In the genomic region with DNA sequence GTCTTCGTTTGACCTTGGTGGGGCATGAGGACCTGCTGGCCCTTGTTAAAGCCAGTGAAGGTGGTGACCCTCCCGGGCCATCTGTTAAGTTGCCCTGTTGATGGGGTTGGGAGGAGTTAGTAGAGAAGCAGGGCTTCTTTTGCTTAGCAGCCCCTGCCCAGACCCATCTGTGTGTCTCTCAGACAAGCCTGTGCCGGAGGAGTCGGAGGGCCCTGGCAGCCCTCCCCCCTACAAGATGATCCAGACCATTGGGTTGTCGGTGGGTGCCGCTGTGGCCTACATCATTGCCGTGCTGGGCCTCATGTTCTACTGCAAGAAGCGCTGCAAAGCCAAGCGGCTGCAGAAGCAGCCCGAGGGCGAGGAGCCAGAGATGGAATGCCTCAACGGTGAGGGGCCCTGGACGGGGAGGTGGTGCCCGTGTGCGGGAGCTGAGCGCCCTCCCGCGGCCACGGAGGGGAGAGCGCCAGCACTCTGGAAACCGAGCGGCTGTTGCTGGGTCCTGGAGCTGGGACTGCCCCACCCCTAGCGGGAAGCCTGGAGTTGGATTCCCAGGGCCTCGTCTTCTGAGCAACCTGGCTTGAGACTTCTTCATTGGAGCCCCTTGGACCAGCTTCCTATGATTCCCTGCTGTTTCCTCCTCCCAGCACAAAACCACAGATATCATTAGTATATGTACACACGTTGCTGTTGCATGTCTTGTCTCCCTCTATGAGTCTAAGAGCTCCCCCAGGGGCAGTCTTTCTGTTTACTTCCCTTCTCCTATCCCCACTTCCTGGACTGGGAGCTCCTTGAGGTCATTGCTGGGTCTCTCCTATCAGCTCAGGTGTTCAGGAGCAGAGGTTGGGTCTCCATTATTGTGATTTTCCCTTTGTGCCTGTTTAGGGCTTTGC, we compare ENCODE assay signal across 1 cellular context.
TF ChIP-seq lines count a peak whose summit lies in the region.

No MANE protein-coding gene starts in this region.

TF ChIP-seq in K562, 482 proteins besides CTCF, POLR2A, EP300 and RAD21 (continued from another document and continues in another):
- TF ChIP-seq, protein P1, sequence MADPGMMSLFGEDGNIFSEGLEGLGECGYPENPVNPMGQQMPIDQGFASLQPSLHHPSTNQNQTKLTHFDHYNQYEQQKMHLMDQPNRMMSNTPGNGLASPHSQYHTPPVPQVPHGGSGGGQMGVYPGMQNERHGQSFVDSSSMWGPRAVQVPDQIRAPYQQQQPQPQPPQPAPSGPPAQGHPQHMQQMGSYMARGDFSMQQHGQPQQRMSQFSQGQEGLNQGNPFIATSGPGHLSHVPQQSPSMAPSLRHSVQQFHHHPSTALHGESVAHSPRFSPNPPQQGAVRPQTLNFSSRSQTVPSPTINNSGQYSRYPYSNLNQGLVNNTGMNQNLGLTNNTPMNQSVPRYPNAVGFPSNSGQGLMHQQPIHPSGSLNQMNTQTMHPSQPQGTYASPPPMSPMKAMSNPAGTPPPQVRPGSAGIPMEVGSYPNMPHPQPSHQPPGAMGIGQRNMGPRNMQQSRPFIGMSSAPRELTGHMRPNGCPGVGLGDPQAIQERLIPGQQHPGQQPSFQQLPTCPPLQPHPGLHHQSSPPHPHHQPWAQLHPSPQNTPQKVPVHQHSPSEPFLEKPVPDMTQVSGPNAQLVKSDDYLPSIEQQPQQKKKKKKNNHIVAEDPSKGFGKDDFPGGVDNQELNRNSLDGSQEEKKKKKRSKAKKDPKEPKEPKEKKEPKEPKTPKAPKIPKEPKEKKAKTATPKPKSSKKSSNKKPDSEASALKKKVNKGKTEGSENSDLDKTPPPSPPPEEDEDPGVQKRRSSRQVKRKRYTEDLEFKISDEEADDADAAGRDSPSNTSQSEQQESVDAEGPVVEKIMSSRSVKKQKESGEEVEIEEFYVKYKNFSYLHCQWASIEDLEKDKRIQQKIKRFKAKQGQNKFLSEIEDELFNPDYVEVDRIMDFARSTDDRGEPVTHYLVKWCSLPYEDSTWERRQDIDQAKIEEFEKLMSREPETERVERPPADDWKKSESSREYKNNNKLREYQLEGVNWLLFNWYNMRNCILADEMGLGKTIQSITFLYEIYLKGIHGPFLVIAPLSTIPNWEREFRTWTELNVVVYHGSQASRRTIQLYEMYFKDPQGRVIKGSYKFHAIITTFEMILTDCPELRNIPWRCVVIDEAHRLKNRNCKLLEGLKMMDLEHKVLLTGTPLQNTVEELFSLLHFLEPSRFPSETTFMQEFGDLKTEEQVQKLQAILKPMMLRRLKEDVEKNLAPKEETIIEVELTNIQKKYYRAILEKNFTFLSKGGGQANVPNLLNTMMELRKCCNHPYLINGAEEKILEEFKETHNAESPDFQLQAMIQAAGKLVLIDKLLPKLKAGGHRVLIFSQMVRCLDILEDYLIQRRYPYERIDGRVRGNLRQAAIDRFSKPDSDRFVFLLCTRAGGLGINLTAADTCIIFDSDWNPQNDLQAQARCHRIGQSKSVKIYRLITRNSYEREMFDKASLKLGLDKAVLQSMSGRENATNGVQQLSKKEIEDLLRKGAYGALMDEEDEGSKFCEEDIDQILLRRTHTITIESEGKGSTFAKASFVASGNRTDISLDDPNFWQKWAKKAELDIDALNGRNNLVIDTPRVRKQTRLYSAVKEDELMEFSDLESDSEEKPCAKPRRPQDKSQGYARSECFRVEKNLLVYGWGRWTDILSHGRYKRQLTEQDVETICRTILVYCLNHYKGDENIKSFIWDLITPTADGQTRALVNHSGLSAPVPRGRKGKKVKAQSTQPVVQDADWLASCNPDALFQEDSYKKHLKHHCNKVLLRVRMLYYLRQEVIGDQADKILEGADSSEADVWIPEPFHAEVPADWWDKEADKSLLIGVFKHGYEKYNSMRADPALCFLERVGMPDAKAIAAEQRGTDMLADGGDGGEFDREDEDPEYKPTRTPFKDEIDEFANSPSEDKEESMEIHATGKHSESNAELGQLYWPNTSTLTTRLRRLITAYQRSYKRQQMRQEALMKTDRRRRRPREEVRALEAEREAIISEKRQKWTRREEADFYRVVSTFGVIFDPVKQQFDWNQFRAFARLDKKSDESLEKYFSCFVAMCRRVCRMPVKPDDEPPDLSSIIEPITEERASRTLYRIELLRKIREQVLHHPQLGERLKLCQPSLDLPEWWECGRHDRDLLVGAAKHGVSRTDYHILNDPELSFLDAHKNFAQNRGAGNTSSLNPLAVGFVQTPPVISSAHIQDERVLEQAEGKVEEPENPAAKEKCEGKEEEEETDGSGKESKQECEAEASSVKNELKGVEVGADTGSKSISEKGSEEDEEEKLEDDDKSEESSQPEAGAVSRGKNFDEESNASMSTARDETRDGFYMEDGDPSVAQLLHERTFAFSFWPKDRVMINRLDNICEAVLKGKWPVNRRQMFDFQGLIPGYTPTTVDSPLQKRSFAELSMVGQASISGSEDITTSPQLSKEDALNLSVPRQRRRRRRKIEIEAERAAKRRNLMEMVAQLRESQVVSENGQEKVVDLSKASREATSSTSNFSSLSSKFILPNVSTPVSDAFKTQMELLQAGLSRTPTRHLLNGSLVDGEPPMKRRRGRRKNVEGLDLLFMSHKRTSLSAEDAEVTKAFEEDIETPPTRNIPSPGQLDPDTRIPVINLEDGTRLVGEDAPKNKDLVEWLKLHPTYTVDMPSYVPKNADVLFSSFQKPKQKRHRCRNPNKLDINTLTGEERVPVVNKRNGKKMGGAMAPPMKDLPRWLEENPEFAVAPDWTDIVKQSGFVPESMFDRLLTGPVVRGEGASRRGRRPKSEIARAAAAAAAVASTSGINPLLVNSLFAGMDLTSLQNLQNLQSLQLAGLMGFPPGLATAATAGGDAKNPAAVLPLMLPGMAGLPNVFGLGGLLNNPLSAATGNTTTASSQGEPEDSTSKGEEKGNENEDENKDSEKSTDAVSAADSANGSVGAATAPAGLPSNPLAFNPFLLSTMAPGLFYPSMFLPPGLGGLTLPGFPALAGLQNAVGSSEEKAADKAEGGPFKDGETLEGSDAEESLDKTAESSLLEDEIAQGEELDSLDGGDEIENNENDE (IDR thresholded peaks at IDR 0.05; ENCODE audit: low read depth, low read length), result no peak
- TF ChIP-seq ZFPM2 (CRISPR knock-in tag; IDR thresholded peaks at IDR 0.05), result no peak
- no peak for TF ChIP-seq BCL6 (CRISPR knock-in tag; IDR thresholded peaks at IDR 0.05)
- TF ChIP-seq, protein P2, sequence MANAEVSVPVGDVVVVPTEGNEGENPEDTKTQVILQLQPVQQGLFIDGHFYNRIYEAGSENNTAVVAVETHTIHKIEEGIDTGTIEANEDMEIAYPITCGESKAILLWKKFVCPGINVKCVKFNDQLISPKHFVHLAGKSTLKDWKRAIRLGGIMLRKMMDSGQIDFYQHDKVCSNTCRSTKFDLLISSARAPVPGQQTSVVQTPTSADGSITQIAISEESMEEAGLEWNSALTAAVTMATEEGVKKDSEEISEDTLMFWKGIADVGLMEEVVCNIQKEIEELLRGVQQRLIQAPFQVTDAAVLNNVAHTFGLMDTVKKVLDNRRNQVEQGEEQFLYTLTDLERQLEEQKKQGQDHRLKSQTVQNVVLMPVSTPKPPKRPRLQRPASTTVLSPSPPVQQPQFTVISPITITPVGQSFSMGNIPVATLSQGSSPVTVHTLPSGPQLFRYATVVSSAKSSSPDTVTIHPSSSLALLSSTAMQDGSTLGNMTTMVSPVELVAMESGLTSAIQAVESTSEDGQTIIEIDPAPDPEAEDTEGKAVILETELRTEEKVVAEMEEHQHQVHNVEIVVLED (CRISPR knock-in tag; IDR thresholded peaks at IDR 0.05), result no peak
- TF ChIP-seq FOSL1 (tag; conservative IDR thresholded peaks at IDR 0.05), result no peak
- TF ChIP-seq NELFE (IDR thresholded peaks at IDR 0.05; ENCODE audit: insufficient read depth, insufficient read length), result no peak
- no peak for TF ChIP-seq MCM2 (IDR thresholded peaks at IDR 0.05; ENCODE audit: low read depth)
- TF ChIP-seq, protein P3, sequence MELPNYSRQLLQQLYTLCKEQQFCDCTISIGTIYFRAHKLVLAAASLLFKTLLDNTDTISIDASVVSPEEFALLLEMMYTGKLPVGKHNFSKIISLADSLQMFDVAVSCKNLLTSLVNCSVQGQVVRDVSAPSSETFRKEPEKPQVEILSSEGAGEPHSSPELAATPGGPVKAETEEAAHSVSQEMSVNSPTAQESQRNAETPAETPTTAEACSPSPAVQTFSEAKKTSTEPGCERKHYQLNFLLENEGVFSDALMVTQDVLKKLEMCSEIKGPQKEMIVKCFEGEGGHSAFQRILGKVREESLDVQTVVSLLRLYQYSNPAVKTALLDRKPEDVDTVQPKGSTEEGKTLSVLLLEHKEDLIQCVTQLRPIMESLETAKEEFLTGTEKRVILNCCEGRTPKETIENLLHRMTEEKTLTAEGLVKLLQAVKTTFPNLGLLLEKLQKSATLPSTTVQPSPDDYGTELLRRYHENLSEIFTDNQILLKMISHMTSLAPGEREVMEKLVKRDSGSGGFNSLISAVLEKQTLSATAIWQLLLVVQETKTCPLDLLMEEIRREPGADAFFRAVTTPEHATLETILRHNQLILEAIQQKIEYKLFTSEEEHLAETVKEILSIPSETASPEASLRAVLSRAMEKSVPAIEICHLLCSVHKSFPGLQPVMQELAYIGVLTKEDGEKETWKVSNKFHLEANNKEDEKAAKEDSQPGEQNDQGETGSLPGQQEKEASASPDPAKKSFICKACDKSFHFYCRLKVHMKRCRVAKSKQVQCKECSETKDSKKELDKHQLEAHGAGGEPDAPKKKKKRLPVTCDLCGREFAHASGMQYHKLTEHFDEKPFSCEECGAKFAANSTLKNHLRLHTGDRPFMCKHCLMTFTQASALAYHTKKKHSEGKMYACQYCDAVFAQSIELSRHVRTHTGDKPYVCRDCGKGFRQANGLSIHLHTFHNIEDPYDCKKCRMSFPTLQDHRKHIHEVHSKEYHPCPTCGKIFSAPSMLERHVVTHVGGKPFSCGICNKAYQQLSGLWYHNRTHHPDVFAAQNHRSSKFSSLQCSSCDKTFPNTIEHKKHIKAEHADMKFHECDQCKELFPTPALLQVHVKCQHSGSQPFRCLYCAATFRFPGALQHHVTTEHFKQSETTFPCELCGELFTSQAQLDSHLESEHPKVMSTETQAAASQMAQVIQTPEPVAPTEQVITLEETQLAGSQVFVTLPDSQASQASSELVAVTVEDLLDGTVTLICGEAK (IDR thresholded peaks at IDR 0.05), result no peak
- TF ChIP-seq, protein P3 (CRISPR knock-in tag; IDR thresholded peaks at IDR 0.05), result no peak
- peak; percentile 41 for TF ChIP-seq CCNT2 (IDR thresholded peaks at IDR 0.05; ENCODE audit: borderline replicate concordance, extremely low read depth, insufficient read length, low read depth, low read length)
- TF ChIP-seq PHTF2 (CRISPR knock-in tag; IDR thresholded peaks at IDR 0.05), result no peak
- peak; percentile 85 for TF ChIP-seq ETV5 (CRISPR knock-in tag; IDR thresholded peaks at IDR 0.05; ENCODE audit: low read depth)
- TF ChIP-seq ETS2 (tag; IDR thresholded peaks at IDR 0.05; ENCODE audit: borderline replicate concordance, poor library complexity, severe bottlenecking), result no peak
- TF ChIP-seq SPI1 (IDR thresholded peaks at IDR 0.05; ENCODE audit: borderline replicate concordance, low read depth, low read length), result 0 out of 2 replicates have a peak, but pooled peaks have one; percentile 22
- TF ChIP-seq BMI1 (IDR thresholded peaks at IDR 0.05; ENCODE audit: low read length), result no peak
- TF ChIP-seq, protein P4, sequence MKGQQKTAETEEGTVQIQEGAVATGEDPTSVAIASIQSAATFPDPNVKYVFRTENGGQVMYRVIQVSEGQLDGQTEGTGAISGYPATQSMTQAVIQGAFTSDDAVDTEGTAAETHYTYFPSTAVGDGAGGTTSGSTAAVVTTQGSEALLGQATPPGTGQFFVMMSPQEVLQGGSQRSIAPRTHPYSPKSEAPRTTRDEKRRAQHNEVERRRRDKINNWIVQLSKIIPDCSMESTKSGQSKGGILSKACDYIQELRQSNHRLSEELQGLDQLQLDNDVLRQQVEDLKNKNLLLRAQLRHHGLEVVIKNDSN (CRISPR knock-in tag; IDR thresholded peaks at IDR 0.05), result no peak
- TF ChIP-seq HIVEP1 (CRISPR knock-in tag; IDR thresholded peaks at IDR 0.05), result no peak
- TF ChIP-seq, protein P5, sequence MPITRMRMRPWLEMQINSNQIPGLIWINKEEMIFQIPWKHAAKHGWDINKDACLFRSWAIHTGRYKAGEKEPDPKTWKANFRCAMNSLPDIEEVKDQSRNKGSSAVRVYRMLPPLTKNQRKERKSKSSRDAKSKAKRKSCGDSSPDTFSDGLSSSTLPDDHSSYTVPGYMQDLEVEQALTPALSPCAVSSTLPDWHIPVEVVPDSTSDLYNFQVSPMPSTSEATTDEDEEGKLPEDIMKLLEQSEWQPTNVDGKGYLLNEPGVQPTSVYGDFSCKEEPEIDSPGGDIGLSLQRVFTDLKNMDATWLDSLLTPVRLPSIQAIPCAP (CRISPR knock-in tag; IDR thresholded peaks at IDR 0.05; ENCODE audit: borderline replicate concordance), result no peak
- no peak for TF ChIP-seq CBX2 (IDR thresholded peaks at IDR 0.05; ENCODE audit: insufficient read depth, low read length, poor library complexity, severe bottlenecking)
- TF ChIP-seq GTF2F1 (IDR thresholded peaks at IDR 0.05; ENCODE audit: low read depth, low read length), result no peak
- peak; percentile 59 for TF ChIP-seq ESRRA (IDR thresholded peaks at IDR 0.05; ENCODE audit: borderline replicate concordance, low read depth)
- no peak for TF ChIP-seq MCM5 (IDR thresholded peaks at IDR 0.05; ENCODE audit: low read depth)
